In genomic region chr18:79882522-79883241, GRCh38 we compare ENCODE assay signal across 18 cellular contexts.
A peak's percentile ranks its signal among the peaks of the same experiment; 100 is the strongest.
DNase-seq lines count a peak whose midpoint lies in the region; ATAC-seq and TF ChIP-seq lines count a peak whose summit lies in the region.
"Had no signal": no experiment of that assay in that cellular context is flagged by ENCODE, and none has a peak within 500 bp of the region (broad histone marks: within the 10 kb centered on the region; RNA-seq: fewer than 3 reads in every experiment).

No MANE protein-coding gene starts in this region.

- H3K27ac Mint-ChIP-seq in activated CD4-positive, alpha-beta memory T cell treated with anti-CD3 and anti-CD28 coated beads, Interleukin-2, amount 10 ng/mL, durations not matched to agents 7 days and 5 days, result no peak overlapping the region
- H3K27ac Mint-ChIP-seq in activated CD4-positive, alpha-beta memory T cell treated with anti-CD3 and anti-CD28 coated beads for 36 hours, result no peak overlapping the region
- H3K27ac Mint-ChIP-seq in osteocyte (ENCODE audit: unreplicated experiment), result no peak overlapping the region
- H3K27ac Mint-ChIP-seq in T-helper 2 cell treated with Interferon-gamma antibody and Interleukin-4, amounts not matched to agents 5 μg/mL and 100 μg/mL, for 36 hours, result no peak overlapping the region
- H3K27ac Mint-ChIP-seq: CD4-positive, alpha-beta memory T cell had no signal

- TF ChIP-seq CTCF in coronary artery (IDR thresholded peaks at IDR 0.05), result no peak
- no peak for TF ChIP-seq CTCF in osteocyte (IDR thresholded peaks at IDR 0.05)

- no peak overlapping the region for H3K4me3 ChIP-seq in coronary artery

- ATAC-seq in GM18511 (IDR thresholded peaks at IDR 0.05; ENCODE audit: unreplicated experiment), result no peak
- ATAC-seq: HCT116, Panc1 had no signal

- no peaks in the 10 kb centered on the region for H3K27me3 Mint-ChIP-seq in activated CD4-positive, alpha-beta memory T cell treated with anti-CD3 and anti-CD28 coated beads, Interleukin-2, amount 10 ng/mL, durations not matched to agents 7 days and 5 days
- no peaks in the 10 kb centered on the region for H3K27me3 Mint-ChIP-seq in activated CD4-positive, alpha-beta memory T cell treated with anti-CD3 and anti-CD28 coated beads for 36 hours
- no peaks in the 10 kb centered on the region for H3K27me3 Mint-ChIP-seq in osteocyte (ENCODE audit: unreplicated experiment)
- no peaks in the 10 kb centered on the region for H3K27me3 Mint-ChIP-seq in T-helper 2 cell treated with Interferon-gamma antibody and Interleukin-4, amounts not matched to agents 5 μg/mL and 100 μg/mL, for 36 hours (ENCODE audit: low read depth)
- H3K27me3 Mint-ChIP-seq: CD4-positive, alpha-beta memory T cell had no signal

- peak; percentile 6 for DNase-seq in activated CD4-positive, alpha-beta memory T cell treated with anti-CD3 and anti-CD28 coated beads, Interleukin-2, amount 10 ng/mL, durations not matched to agents 7 days and 5 days
- DNase-seq in activated CD4-positive, alpha-beta memory T cell treated with anti-CD3 and anti-CD28 coated beads for 36 hours, result no peak
- DNase-seq in D341Med (ENCODE audit: low spot score) (peak; percentile 45), coronary artery (ENCODE audit: low spot score) (peak; percentile 26), osteocyte (ENCODE audit: extremely low spot score, unreplicated experiment) (peak; percentile 84), foreskin melanocyte (no peak)
- DNase-seq in T-helper 2 cell treated with Interferon-gamma antibody and Interleukin-4, amounts not matched to agents 5 μg/mL and 100 μg/mL, for 36 hours (ENCODE audit: low spot score), result no peak
- DNase-seq: Calu3; CD4-positive, alpha-beta memory T cell; NCI-H1105 treated with DMSO at 0.1 percent for 48 hours; NCI-H1694 treated with DMSO at 0.1 percent for 48 hours; NCI-H2107; NCI-H2227 treated with DMSO at 0.1 percent for 48 hours; NCI-H524 had no signal

- intact Hi-C loops in activated CD4-positive, alpha-beta memory T cell treated with anti-CD3 and anti-CD28 coated beads for 36 hours (cut with micrococcal nuclease), result no loop called here

- H3K27ac ChIP-seq in coronary artery, result no peak overlapping the region
- H3K27ac ChIP-seq: HL-60 had no signal

- H3K4me1 Mint-ChIP-seq in activated CD4-positive, alpha-beta memory T cell treated with anti-CD3 and anti-CD28 coated beads, Interleukin-2, amount 10 ng/mL, durations not matched to agents 7 days and 5 days, result no peaks in the 10 kb centered on the region
- H3K4me1 Mint-ChIP-seq in activated CD4-positive, alpha-beta memory T cell treated with anti-CD3 and anti-CD28 coated beads for 36 hours (ENCODE audit: low read depth), result no peaks in the 10 kb centered on the region
- H3K4me1 Mint-ChIP-seq in osteocyte (ENCODE audit: unreplicated experiment), result no peaks in the 10 kb centered on the region
- no peaks in the 10 kb centered on the region for H3K4me1 Mint-ChIP-seq in T-helper 2 cell treated with Interferon-gamma antibody and Interleukin-4, amounts not matched to agents 5 μg/mL and 100 μg/mL, for 36 hours (ENCODE audit: low read depth)
- H3K4me1 Mint-ChIP-seq: CD4-positive, alpha-beta memory T cell had no signal

- POLR2A ChIA-PET in activated CD4-positive, alpha-beta memory T cell treated with anti-CD3 and anti-CD28 coated beads, Interleukin-2, amount 10 ng/mL, durations not matched to agents 7 days and 5 days (lab: Charles Lee), result no interaction called here
- POLR2A ChIA-PET in activated CD4-positive, alpha-beta memory T cell treated with anti-CD3 and anti-CD28 coated beads for 36 hours (lab: Charles Lee), result no interaction called here

- H3K4me3 Mint-ChIP-seq in activated CD4-positive, alpha-beta memory T cell treated with anti-CD3 and anti-CD28 coated beads, Interleukin-2, amount 10 ng/mL, durations not matched to agents 7 days and 5 days, result no peak overlapping the region
- H3K4me3 Mint-ChIP-seq in activated CD4-positive, alpha-beta memory T cell treated with anti-CD3 and anti-CD28 coated beads for 36 hours, result no peak overlapping the region
- H3K4me3 Mint-ChIP-seq in osteocyte (ENCODE audit: unreplicated experiment), result no peak overlapping the region
- no peak overlapping the region for H3K4me3 Mint-ChIP-seq in T-helper 2 cell treated with Interferon-gamma antibody and Interleukin-4, amounts not matched to agents 5 μg/mL and 100 μg/mL, for 36 hours
- H3K4me3 Mint-ChIP-seq: CD4-positive, alpha-beta memory T cell had no signal

- CTCF ChIA-PET in activated CD4-positive, alpha-beta memory T cell treated with anti-CD3 and anti-CD28 coated beads, Interleukin-2, amount 10 ng/mL, durations not matched to agents 7 days and 5 days (lab: Charles Lee), result no interaction called here
- CTCF ChIA-PET in activated CD4-positive, alpha-beta memory T cell treated with anti-CD3 and anti-CD28 coated beads for 36 hours (lab: Charles Lee), result no interaction called here

- H3K36me3 Mint-ChIP-seq in activated CD4-positive, alpha-beta memory T cell treated with anti-CD3 and anti-CD28 coated beads, Interleukin-2, amount 10 ng/mL, durations not matched to agents 7 days and 5 days (ENCODE audit: low read depth), result no peaks in the 10 kb centered on the region
- H3K36me3 Mint-ChIP-seq in activated CD4-positive, alpha-beta memory T cell treated with anti-CD3 and anti-CD28 coated beads for 36 hours, result no peaks in the 10 kb centered on the region
- H3K36me3 Mint-ChIP-seq in osteocyte (ENCODE audit: unreplicated experiment), result no peaks in the 10 kb centered on the region
- no peaks in the 10 kb centered on the region for H3K36me3 Mint-ChIP-seq in T-helper 2 cell treated with Interferon-gamma antibody and Interleukin-4, amounts not matched to agents 5 μg/mL and 100 μg/mL, for 36 hours (ENCODE audit: low read depth)
- H3K36me3 Mint-ChIP-seq: CD4-positive, alpha-beta memory T cell had no signal

- H3K9me3 Mint-ChIP-seq in activated CD4-positive, alpha-beta memory T cell treated with anti-CD3 and anti-CD28 coated beads, Interleukin-2, amount 10 ng/mL, durations not matched to agents 7 days and 5 days, result no peaks in the 10 kb centered on the region
- no peaks in the 10 kb centered on the region for H3K9me3 Mint-ChIP-seq in activated CD4-positive, alpha-beta memory T cell treated with anti-CD3 and anti-CD28 coated beads for 36 hours
- H3K9me3 Mint-ChIP-seq in osteocyte (ENCODE audit: unreplicated experiment), result peaks cover 23% of the 10 kb centered on the region
- no peaks in the 10 kb centered on the region for H3K9me3 Mint-ChIP-seq in T-helper 2 cell treated with Interferon-gamma antibody and Interleukin-4, amounts not matched to agents 5 μg/mL and 100 μg/mL, for 36 hours

Comparison
In these comparisons a context has a peak if more than half of its experiments do, and no peak if none do; other contexts are left out.
1. DNase-seq: peak in activated CD4-positive, alpha-beta memory T cell treated with anti-CD3 and anti-CD28 coated beads, Interleukin-2, amount 10 ng/mL, durations not matched to agents 7 days and 5 days (single experiment), D341Med (single experiment), coronary artery (single experiment) and osteocyte (single experiment); none in activated CD4-positive, alpha-beta memory T cell treated with anti-CD3 and anti-CD28 coated beads for 36 hours (single experiment), foreskin melanocyte (single experiment) and T-helper 2 cell treated with Interferon-gamma antibody and Interleukin-4, amounts not matched to agents 5 μg/mL and 100 μg/mL, for 36 hours (single experiment).